ENCODE assay signal across 13 cellular contexts in the genomic region with DNA sequence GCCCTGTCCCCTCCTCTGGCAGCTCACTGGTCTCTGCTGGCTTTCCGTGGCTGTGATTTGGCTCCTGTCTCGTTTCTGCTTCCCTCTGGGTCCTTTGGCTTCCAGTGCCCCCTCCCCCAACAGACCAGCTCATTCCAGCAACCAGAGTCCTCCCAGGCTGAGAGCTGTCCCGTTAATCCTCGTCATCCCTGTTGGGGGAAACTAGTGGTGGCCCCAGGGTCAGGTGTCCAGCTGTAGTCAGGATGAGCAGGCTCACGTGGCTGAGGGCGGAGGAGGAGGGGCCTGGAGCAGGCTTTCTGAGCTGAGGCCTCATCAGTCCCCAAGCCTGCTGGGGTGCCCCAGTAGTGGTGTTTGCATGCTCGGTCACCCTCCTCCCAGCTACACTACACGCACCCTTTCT.
"Had no signal": no experiment of that assay in that cellular context is flagged by ENCODE, and none has a peak within 500 bp of the region (broad histone marks: within the 10 kb centered on the region; RNA-seq: fewer than 3 reads in every experiment).

No MANE protein-coding gene starts in this region.

- H3K4me1 ChIP-seq: foreskin keratinocyte had no signal

- DNase-seq: activated B cell treated with CpG ODN at 0.5 μM for 24 hours; activated CD4-positive, alpha-beta memory T cell treated with anti-CD3 and anti-CD28 coated beads for 36 hours; activated naive CD8-positive, alpha-beta T cell treated with anti-CD3 and anti-CD28 coated beads for 36 hours; hippocampal formation; left lung; midbrain; T-helper 17 cell had no signal

- H3K4me3 Mint-ChIP-seq: activated B cell treated with CpG ODN at 0.5 μM for 24 hours; activated CD4-positive, alpha-beta memory T cell treated with anti-CD3 and anti-CD28 coated beads for 36 hours; activated naive CD8-positive, alpha-beta T cell treated with anti-CD3 and anti-CD28 coated beads for 36 hours; stimulated activated naive CD8-positive, alpha-beta T cell treated with anti-CD3 and anti-CD28 coated beads, Interleukin-15, Interleukin-2, amounts not matched to agents 100 ng/mL and 50 ng/mL, for 24 hours; T-helper 17 cell had no signal

- H3K4me3 ChIP-seq: cardiac muscle cell, left lung, right atrium auricular region, tibial nerve had no signal

- H3K9me3 Mint-ChIP-seq: activated B cell treated with CpG ODN at 0.5 μM for 24 hours; activated CD4-positive, alpha-beta memory T cell treated with anti-CD3 and anti-CD28 coated beads for 36 hours; activated naive CD8-positive, alpha-beta T cell treated with anti-CD3 and anti-CD28 coated beads for 36 hours; stimulated activated naive CD8-positive, alpha-beta T cell treated with anti-CD3 and anti-CD28 coated beads, Interleukin-15, Interleukin-2, amounts not matched to agents 100 ng/mL and 50 ng/mL, for 24 hours had no signal

- H3K27ac ChIP-seq: cardiac muscle cell, left lung, right atrium auricular region, tibial nerve had no signal

- H3K36me3 ChIP-seq: cardiac muscle cell, left lung, right atrium auricular region, tibial nerve had no signal

- H3K27ac Mint-ChIP-seq: activated CD4-positive, alpha-beta memory T cell treated with anti-CD3 and anti-CD28 coated beads for 36 hours; activated naive CD8-positive, alpha-beta T cell treated with anti-CD3 and anti-CD28 coated beads for 36 hours; progenitor cell of endocrine pancreas; T-helper 17 cell had no signal

- H3K36me3 Mint-ChIP-seq: activated CD4-positive, alpha-beta memory T cell treated with anti-CD3 and anti-CD28 coated beads for 36 hours; activated naive CD8-positive, alpha-beta T cell treated with anti-CD3 and anti-CD28 coated beads for 36 hours had no signal

- H3K4me1 Mint-ChIP-seq: T-helper 17 cell had no signal

- H3K9me3 ChIP-seq: left lung, right atrium auricular region, tibial nerve had no signal

- H3K27me3 ChIP-seq: right atrium auricular region had no signal

- ATAC-seq: T-helper 17 cell had no signal
